8 cellular contexts compared by ENCODE assay signal in the genomic region with DNA sequence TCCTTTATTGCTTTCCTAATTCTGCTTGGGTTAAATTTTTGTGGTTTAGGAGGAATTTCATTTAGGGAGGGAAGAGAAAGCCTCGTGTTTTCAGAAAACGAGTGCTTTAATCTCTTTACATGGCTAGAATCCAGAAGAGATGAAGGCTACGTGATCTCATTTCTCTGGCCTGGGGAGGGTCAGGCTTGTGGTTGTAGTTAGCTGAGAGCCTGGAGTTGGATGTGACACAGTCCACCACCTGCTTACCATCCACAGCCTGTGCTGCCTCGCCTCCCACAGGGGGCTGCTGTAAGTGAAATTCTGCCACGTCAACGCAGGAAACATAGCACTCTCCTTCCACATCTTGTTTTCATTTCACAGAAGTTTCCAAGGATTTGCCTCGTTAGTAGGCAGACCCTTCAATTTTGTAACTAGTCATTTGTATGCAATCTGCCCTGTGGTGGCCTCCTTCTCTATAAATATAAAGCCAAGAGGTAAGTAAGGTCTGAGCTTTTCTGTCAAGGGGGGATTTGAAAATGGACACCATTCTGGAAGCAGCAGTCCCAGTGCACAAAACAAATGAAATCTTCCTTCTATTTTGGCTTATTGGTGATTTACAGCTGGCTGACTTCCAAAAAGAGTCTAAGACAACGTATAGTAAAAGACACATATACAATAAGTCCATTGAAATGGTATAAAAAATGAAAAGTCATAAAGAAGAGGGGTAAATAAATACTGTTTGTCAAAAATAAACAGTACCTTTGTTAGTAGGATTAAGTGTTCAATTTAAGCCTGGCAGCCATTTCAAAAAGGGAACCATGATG. TPM values are rescaled to one million over a fixed set of nuclear protein-coding genes. Genes with fewer than 3 reads are reported as not detected.
DNase-seq lines count a peak whose midpoint lies in the region; ATAC-seq lines count a peak whose summit lies in the region.

No MANE protein-coding gene starts in this region.

- ATAC-seq in HG02623 (IDR thresholded peaks at IDR 0.05; ENCODE audit: unreplicated experiment) (no peak), HG03280 (IDR thresholded peaks at IDR 0.05; ENCODE audit: unreplicated experiment) (no peak)
- no peak for ATAC-seq in activated T-cell treated with anti-CD3 and anti-CD28 coated beads, Interleukin-2, amount 50 U/mL, for 72 hours (replicated peaks in 1 of 2)

- H3K36me3 Mint-ChIP-seq in activated T-cell treated with anti-CD3 and anti-CD28 coated beads, Interleukin-2, amount 50 U/mL, for 72 hours (ENCODE audit: insufficient read depth in 2 of 2): peaks cover 0 to 4% of the 10 kb centered on the region in 2 donors

- H3K9ac ChIP-seq in skeletal muscle satellite cell (ENCODE audit: low read depth, low read length): peak overlapping the region; percentile 28

- no peaks in the 10 kb centered on the region for H3K36me3 ChIP-seq in skeletal muscle satellite cell (ENCODE audit: insufficient read depth, low read length)

- H3K27ac Mint-ChIP-seq in activated T-cell treated with anti-CD3 and anti-CD28 coated beads, Interleukin-2, amount 50 U/mL, for 72 hours: no peak overlapping the region

- H3K4me3 ChIP-seq in skeletal muscle satellite cell (ENCODE audit: low read length): peak overlapping the region; percentile 12

- no peaks in the 10 kb centered on the region for H3K9me3 Mint-ChIP-seq in activated T-cell treated with anti-CD3 and anti-CD28 coated beads, Interleukin-2, amount 50 U/mL, for 72 hours

- DNase-seq in HCEC 1CT: peak; percentile 98
- DNase-seq in SK-N-DZ (ENCODE audit: low spot score): peak; percentile 37
- peak; percentile 67 for DNase-seq in foreskin melanocyte
- no peak for DNase-seq in activated T-cell treated with anti-CD3 and anti-CD28 coated beads, Interleukin-2, amount 50 U/mL, for 72 hours
- no peak for DNase-seq in activated naive CD4-positive, alpha-beta T cell (lab: John Stamatoyannopoulos, UW)

- no peaks in the 10 kb centered on the region for H3K9me3 ChIP-seq in skeletal muscle satellite cell (replicated peaks; ENCODE audit: low read length)

- peaks cover 19% of the 10 kb centered on the region for H3K4me1 Mint-ChIP-seq in activated T-cell treated with anti-CD3 and anti-CD28 coated beads, Interleukin-2, amount 50 U/mL, for 72 hours (ENCODE audit: low read depth)

- peaks cover 60% of the 10 kb centered on the region for H3K4me1 ChIP-seq in skeletal muscle satellite cell (ENCODE audit: control insufficient read depth, insufficient read depth, low read length)

- H3K4me2 ChIP-seq in skeletal muscle satellite cell (ENCODE audit: low read length): peak overlapping the region; percentile 65

- peaks cover 4% of the 10 kb centered on the region for H3K27me3 ChIP-seq in skeletal muscle satellite cell (ENCODE audit: control insufficient read depth, insufficient read depth, low read length)

- H3K4me3 Mint-ChIP-seq in activated T-cell treated with anti-CD3 and anti-CD28 coated beads, Interleukin-2, amount 50 U/mL, for 72 hours: no peak overlapping the region

- peaks cover 71% of the 10 kb centered on the region for H3K27me3 Mint-ChIP-seq in activated T-cell treated with anti-CD3 and anti-CD28 coated beads, Interleukin-2, amount 50 U/mL, for 72 hours (ENCODE audit: low read depth)

RNA-seq across cellular contexts. Expression of a gene that starts 3.4 kb away (rescaled TPM):
- 1.2 and 2.2 TPM in 2 replicates for polyA plus RNA-seq in SK-N-DZ (2014; cell fraction: cytosol; rRNA removed)
- 1.4 and 3.7 TPM in 2 replicates for polyA plus RNA-seq in SK-N-DZ (2014; cell fraction: nucleus; rRNA removed)
- total RNA-seq in skeletal muscle satellite cell (2012; rRNA removed): 17.2 and 32.8 TPM in 2 replicates
- total RNA-seq in activated T-cell treated with anti-CD3 and anti-CD28 coated beads, Interleukin-2, amount 50 U/mL, for 72 hours: under 1 TPM; 0.23 to 0.26 TPM

RNA-seq across cellular contexts. Expression of a gene that starts 43.0 kb away (rescaled TPM):
- polyA plus RNA-seq in SK-N-DZ (2014; cell fraction: cytosol; rRNA removed): 17.1 and 23.3 TPM in 2 replicates
- 11.5 and 13.0 TPM in 2 replicates for polyA plus RNA-seq in SK-N-DZ (2014; cell fraction: nucleus; rRNA removed)
- total RNA-seq in skeletal muscle satellite cell (2012; rRNA removed): 25.9 and 26.2 TPM in 2 replicates
- total RNA-seq in activated T-cell treated with anti-CD3 and anti-CD28 coated beads, Interleukin-2, amount 50 U/mL, for 72 hours: 10 to 100 TPM; 26.4 to 26.7 TPM

Comparison
In these comparisons a context has a peak if more than half of its experiments do, and no peak if none do; other contexts are left out.
1. DNase-seq: peak in HCEC 1CT (single experiment), SK-N-DZ (single experiment) and foreskin melanocyte (single experiment); none in activated T-cell treated with anti-CD3 and anti-CD28 coated beads, Interleukin-2, amount 50 U/mL, for 72 hours (0 of 2) and activated naive CD4-positive, alpha-beta T cell (0 of 4).